ENCODE assay signal across 8 cellular contexts in genomic region chr1:180515857-180516388, GRCh38. TPM values are rescaled to one million over a fixed set of nuclear protein-coding genes. Genes with fewer than 3 reads are reported as not detected.
DNase-seq lines count a peak whose midpoint lies in the region; ATAC-seq and TF ChIP-seq lines count a peak whose summit lies in the region.

No MANE protein-coding gene starts in this region.

- WGBS in mesodermal cell (ENCODE audit: insufficient coverage in 2 of 2), 2 experiments = 27% methylated on average over 3 of the region's 8 CpGs; no CpG with 5 or more reads in 1 of the 2 experiments

- H3K36me3 ChIP-seq in mesodermal cell (ENCODE audit: control insufficient read depth, insufficient read depth, low read length) = no peaks in the 10 kb centered on the region

- ATAC-seq in GM19455 (IDR thresholded peaks at IDR 0.05; ENCODE audit: unreplicated experiment) = peak; percentile 95
- ATAC-seq in effector memory CD8-positive, alpha-beta T cell (replicated peaks) = peak; percentile 96
- ATAC-seq in stimulated activated effector memory CD8-positive, alpha-beta T cell treated with anti-CD3 and anti-CD28 coated beads, Interleukin-12 subunit alpha, Interleukin-12 subunit beta, amount 100 ng/mL, for 72 hours = peak; percentile 90

- H3K27me3 Mint-ChIP-seq in activated CD4-positive, alpha-beta memory T cell treated with anti-CD3 and anti-CD28 coated beads, Interleukin-2, amount 10 ng/mL, durations not matched to agents 7 days and 5 days = peaks cover 7% of the 10 kb centered on the region
- H3K27me3 Mint-ChIP-seq in effector memory CD8-positive, alpha-beta T cell = peaks cover 22 to 25% of the 10 kb centered on the region in 2 donors

- no peaks in the 10 kb centered on the region for H3K27me3 ChIP-seq in HL-60 (ENCODE audit: insufficient read depth, poor library complexity, severe bottlenecking)

- no peaks in the 10 kb centered on the region for H3K36me3 Mint-ChIP-seq in activated CD4-positive, alpha-beta memory T cell treated with anti-CD3 and anti-CD28 coated beads, Interleukin-2, amount 10 ng/mL, durations not matched to agents 7 days and 5 days (ENCODE audit: low read depth)
- H3K36me3 Mint-ChIP-seq in effector memory CD8-positive, alpha-beta T cell (ENCODE audit: insufficient read depth) = no peaks in the 10 kb centered on the region
- H3K36me3 Mint-ChIP-seq in stimulated activated effector memory CD8-positive, alpha-beta T cell treated with anti-CD3 and anti-CD28 coated beads, Interleukin-12 subunit alpha, Interleukin-12 subunit beta, amount 100 ng/mL, for 72 hours = no peaks in the 10 kb centered on the region

- no peak overlapping the region for H3K27ac ChIP-seq in HL-60 (replicated peaks)
- H3K27ac ChIP-seq in mesodermal cell (ENCODE audit: low read depth, low read length, severe bottlenecking) = peak overlapping the region; percentile 49

- DNase-seq in COLO668 (lab: John Stamatoyannopoulos, UW; ENCODE audit: unreplicated experiment) (peak; percentile 70), HL-60 (ENCODE audit: low read depth in 1 of 2, low spot score in 1 of 2) (peak; percentile 60 to 70), NCI-H82 treated with DMSO at 0.1 percent for 48 hours (lab: John Stamatoyannopoulos, UW; ENCODE audit: unreplicated experiment) (peak; percentile 94)
- DNase-seq in activated CD4-positive, alpha-beta memory T cell treated with anti-CD3 and anti-CD28 coated beads, Interleukin-2, amount 10 ng/mL, durations not matched to agents 7 days and 5 days = peak; percentile 62
- peak; percentile 47 to 60 (median 53) for DNase-seq in effector memory CD8-positive, alpha-beta T cell
- DNase-seq in stimulated activated effector memory CD8-positive, alpha-beta T cell treated with anti-CD3 and anti-CD28 coated beads, Interleukin-12 subunit alpha, Interleukin-12 subunit beta, amount 100 ng/mL, for 72 hours (ENCODE audit: low spot score in 2 of 2) = peak; percentile 29 to 64

- peaks cover 2% of the 10 kb centered on the region for H3K4me1 Mint-ChIP-seq in activated CD4-positive, alpha-beta memory T cell treated with anti-CD3 and anti-CD28 coated beads, Interleukin-2, amount 10 ng/mL, durations not matched to agents 7 days and 5 days
- H3K4me1 Mint-ChIP-seq in effector memory CD8-positive, alpha-beta T cell (ENCODE audit: low read depth in 2 of 2) = no peaks in the 10 kb centered on the region
- no peaks in the 10 kb centered on the region for H3K4me1 Mint-ChIP-seq in stimulated activated effector memory CD8-positive, alpha-beta T cell treated with anti-CD3 and anti-CD28 coated beads, Interleukin-12 subunit alpha, Interleukin-12 subunit beta, amount 100 ng/mL, for 72 hours

- no peak overlapping the region for H3K4me3 Mint-ChIP-seq in activated CD4-positive, alpha-beta memory T cell treated with anti-CD3 and anti-CD28 coated beads, Interleukin-2, amount 10 ng/mL, durations not matched to agents 7 days and 5 days
- H3K4me3 Mint-ChIP-seq in effector memory CD8-positive, alpha-beta T cell = no peak overlapping the region
- no peak overlapping the region for H3K4me3 Mint-ChIP-seq in stimulated activated effector memory CD8-positive, alpha-beta T cell treated with anti-CD3 and anti-CD28 coated beads, Interleukin-12 subunit alpha, Interleukin-12 subunit beta, amount 100 ng/mL, for 72 hours

- no peak overlapping the region for H3K27ac Mint-ChIP-seq in activated CD4-positive, alpha-beta memory T cell treated with anti-CD3 and anti-CD28 coated beads, Interleukin-2, amount 10 ng/mL, durations not matched to agents 7 days and 5 days
- no peak overlapping the region for H3K27ac Mint-ChIP-seq in effector memory CD8-positive, alpha-beta T cell
- H3K27ac Mint-ChIP-seq in stimulated activated effector memory CD8-positive, alpha-beta T cell treated with anti-CD3 and anti-CD28 coated beads, Interleukin-12 subunit alpha, Interleukin-12 subunit beta, amount 100 ng/mL, for 72 hours = no peak overlapping the region

- peaks cover 19% of the 10 kb centered on the region for H3K4me1 ChIP-seq in mesodermal cell (ENCODE audit: control insufficient read depth, insufficient read depth, low read length, poor library complexity, severe bottlenecking)

- TF ChIP-seq CTCF in HL-60 (IDR thresholded peaks at IDR 0.05; ENCODE audit: insufficient read depth, low read length) = peak; percentile 42

- no peaks in the 10 kb centered on the region for H3K9me3 ChIP-seq in mesodermal cell (ENCODE audit: control insufficient read depth, low read length)

- H3K4me3 ChIP-seq in HL-60 (replicated peaks; ENCODE audit: insufficient read depth, low read length) (no peak overlapping the region), mesodermal cell (ENCODE audit: extremely low read depth, insufficient read depth, low read length, poor library complexity, severe bottlenecking) (no peak overlapping the region)

- POLR2A ChIA-PET in activated CD4-positive, alpha-beta memory T cell treated with anti-CD3 and anti-CD28 coated beads, Interleukin-2, amount 10 ng/mL, durations not matched to agents 7 days and 5 days (lab: Charles Lee) = interaction anchor here (2.3 kb wide), 1 partner anchor 14 kb away, joined by 9 read pairs; the partner anchor contains the start of gene ACBD6

- H3K9me3 Mint-ChIP-seq in activated CD4-positive, alpha-beta memory T cell treated with anti-CD3 and anti-CD28 coated beads, Interleukin-2, amount 10 ng/mL, durations not matched to agents 7 days and 5 days = no peaks in the 10 kb centered on the region
- no peaks in the 10 kb centered on the region for H3K9me3 Mint-ChIP-seq in effector memory CD8-positive, alpha-beta T cell
- H3K9me3 Mint-ChIP-seq in stimulated activated effector memory CD8-positive, alpha-beta T cell treated with anti-CD3 and anti-CD28 coated beads, Interleukin-12 subunit alpha, Interleukin-12 subunit beta, amount 100 ng/mL, for 72 hours = no peaks in the 10 kb centered on the region

- CTCF ChIA-PET in activated CD4-positive, alpha-beta memory T cell treated with anti-CD3 and anti-CD28 coated beads, Interleukin-2, amount 10 ng/mL, durations not matched to agents 7 days and 5 days (lab: Charles Lee) = interaction anchor here (0.6 to 6.3 kb wide), 28 partner anchors 8 to 658 kb away, joined by 3 to 84 read pairs (median 4); partner anchors contain the start of genes ACBD6, MR1 and XPR1

RNA-seq across cellular contexts. Expression of gene ACBD6, which starts 13.5 kb away (rescaled TPM):
- total RNA-seq in activated CD4-positive, alpha-beta memory T cell treated with anti-CD3 and anti-CD28 coated beads, Interleukin-2, amount 10 ng/mL, durations not matched to agents 7 days and 5 days = 10 to 100 TPM; 27.5 to 33.2 TPM
- polyA plus RNA-seq in mesodermal cell (2013, experiment 1 of 2) = 42.6 TPM
- polyA plus RNA-seq in mesodermal cell (2013, experiment 2 of 2) = 44.3 TPM

RNA-seq across cellular contexts. Expression of gene OVAAL, which starts 42.8 kb away (rescaled TPM):
- total RNA-seq in activated CD4-positive, alpha-beta memory T cell treated with anti-CD3 and anti-CD28 coated beads, Interleukin-2, amount 10 ng/mL, durations not matched to agents 7 days and 5 days = not detected
- polyA plus RNA-seq in mesodermal cell (2013, experiment 1 of 2) = not detected
- polyA plus RNA-seq in mesodermal cell (2013, experiment 2 of 2) = not detected
